1 cellular context compared by ENCODE assay signal in the genomic region with DNA sequence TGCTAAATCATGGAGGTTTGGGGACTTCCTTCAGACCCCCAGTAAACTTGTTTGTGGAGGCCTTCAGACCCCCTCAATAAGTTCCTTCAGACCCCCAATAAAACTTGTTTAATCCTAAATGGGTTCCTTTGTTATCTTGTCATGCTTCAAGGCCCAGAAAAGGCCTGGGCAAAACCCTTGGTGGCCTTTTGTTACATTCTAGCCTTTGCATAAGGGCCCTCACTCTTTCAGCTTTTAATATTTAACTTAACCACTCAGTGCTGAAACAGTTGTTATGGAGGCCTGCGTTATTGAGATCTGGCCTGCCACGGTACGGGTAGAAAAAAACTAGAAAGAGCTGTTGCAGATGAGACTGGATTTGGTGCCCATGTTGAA.
TF ChIP-seq lines count a peak whose summit lies in the region.

No MANE protein-coding gene starts in this region.

TF ChIP-seq in HepG2, 621 proteins besides CTCF, POLR2A, EP300 and RAD21 (continues in another document):
- TF ChIP-seq EZH2 (conservative IDR thresholded peaks at IDR 0.05; ENCODE audit: low read depth, low read length) = no peak
- no peak for TF ChIP-seq IRX3 (CRISPR knock-in tag; IDR thresholded peaks at IDR 0.05; ENCODE audit: borderline replicate concordance, low read depth)
- TF ChIP-seq YEATS4 (CRISPR knock-in tag; IDR thresholded peaks at IDR 0.05; ENCODE audit: borderline replicate concordance) = peak; percentile 3; the same call in 1 of the 2 replicates
- TF ChIP-seq ARID2 (CRISPR knock-in tag; IDR thresholded peaks at IDR 0.05; ENCODE audit: borderline replicate concordance) = peak; percentile 67; the same call in 1 of the 2 replicates
- TF ChIP-seq, protein P1, sequence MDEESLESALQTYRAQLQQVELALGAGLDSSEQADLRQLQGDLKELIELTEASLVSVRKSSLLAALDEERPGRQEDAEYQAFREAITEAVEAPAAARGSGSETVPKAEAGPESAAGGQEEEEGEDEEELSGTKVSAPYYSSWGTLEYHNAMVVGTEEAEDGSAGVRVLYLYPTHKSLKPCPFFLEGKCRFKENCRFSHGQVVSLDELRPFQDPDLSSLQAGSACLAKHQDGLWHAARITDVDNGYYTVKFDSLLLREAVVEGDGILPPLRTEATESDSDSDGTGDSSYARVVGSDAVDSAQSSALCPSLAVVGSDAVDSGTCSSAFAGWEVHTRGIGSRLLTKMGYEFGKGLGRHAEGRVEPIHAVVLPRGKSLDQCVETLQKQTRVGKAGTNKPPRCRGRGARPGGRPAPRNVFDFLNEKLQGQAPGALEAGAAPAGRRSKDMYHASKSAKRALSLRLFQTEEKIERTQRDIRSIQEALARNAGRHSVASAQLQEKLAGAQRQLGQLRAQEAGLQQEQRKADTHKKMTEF (CRISPR knock-in tag; IDR thresholded peaks at IDR 0.05) = no peak
- TF ChIP-seq, protein P2, sequence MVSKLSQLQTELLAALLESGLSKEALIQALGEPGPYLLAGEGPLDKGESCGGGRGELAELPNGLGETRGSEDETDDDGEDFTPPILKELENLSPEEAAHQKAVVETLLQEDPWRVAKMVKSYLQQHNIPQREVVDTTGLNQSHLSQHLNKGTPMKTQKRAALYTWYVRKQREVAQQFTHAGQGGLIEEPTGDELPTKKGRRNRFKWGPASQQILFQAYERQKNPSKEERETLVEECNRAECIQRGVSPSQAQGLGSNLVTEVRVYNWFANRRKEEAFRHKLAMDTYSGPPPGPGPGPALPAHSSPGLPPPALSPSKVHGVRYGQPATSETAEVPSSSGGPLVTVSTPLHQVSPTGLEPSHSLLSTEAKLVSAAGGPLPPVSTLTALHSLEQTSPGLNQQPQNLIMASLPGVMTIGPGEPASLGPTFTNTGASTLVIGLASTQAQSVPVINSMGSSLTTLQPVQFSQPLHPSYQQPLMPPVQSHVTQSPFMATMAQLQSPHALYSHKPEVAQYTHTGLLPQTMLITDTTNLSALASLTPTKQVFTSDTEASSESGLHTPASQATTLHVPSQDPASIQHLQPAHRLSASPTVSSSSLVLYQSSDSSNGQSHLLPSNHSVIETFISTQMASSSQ (IDR thresholded peaks at IDR 0.05; ENCODE audit: low read depth) = peak; percentile 73; the same call in 1 of the 2 replicates
- TF ChIP-seq, protein P2 (CRISPR knock-in tag; IDR thresholded peaks at IDR 0.05; ENCODE audit: borderline replicate concordance) = peak; percentile 77
- TF ChIP-seq TAF15 (IDR thresholded peaks at IDR 0.05; ENCODE audit: low read depth, low read length, poor library complexity, severe bottlenecking) = no peak
- TF ChIP-seq, protein P3, sequence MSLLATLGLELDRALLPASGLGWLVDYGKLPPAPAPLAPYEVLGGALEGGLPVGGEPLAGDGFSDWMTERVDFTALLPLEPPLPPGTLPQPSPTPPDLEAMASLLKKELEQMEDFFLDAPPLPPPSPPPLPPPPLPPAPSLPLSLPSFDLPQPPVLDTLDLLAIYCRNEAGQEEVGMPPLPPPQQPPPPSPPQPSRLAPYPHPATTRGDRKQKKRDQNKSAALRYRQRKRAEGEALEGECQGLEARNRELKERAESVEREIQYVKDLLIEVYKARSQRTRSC (CRISPR knock-in tag; IDR thresholded peaks at IDR 0.05; ENCODE audit: low read depth) = no peak
- TF ChIP-seq, protein P4, sequence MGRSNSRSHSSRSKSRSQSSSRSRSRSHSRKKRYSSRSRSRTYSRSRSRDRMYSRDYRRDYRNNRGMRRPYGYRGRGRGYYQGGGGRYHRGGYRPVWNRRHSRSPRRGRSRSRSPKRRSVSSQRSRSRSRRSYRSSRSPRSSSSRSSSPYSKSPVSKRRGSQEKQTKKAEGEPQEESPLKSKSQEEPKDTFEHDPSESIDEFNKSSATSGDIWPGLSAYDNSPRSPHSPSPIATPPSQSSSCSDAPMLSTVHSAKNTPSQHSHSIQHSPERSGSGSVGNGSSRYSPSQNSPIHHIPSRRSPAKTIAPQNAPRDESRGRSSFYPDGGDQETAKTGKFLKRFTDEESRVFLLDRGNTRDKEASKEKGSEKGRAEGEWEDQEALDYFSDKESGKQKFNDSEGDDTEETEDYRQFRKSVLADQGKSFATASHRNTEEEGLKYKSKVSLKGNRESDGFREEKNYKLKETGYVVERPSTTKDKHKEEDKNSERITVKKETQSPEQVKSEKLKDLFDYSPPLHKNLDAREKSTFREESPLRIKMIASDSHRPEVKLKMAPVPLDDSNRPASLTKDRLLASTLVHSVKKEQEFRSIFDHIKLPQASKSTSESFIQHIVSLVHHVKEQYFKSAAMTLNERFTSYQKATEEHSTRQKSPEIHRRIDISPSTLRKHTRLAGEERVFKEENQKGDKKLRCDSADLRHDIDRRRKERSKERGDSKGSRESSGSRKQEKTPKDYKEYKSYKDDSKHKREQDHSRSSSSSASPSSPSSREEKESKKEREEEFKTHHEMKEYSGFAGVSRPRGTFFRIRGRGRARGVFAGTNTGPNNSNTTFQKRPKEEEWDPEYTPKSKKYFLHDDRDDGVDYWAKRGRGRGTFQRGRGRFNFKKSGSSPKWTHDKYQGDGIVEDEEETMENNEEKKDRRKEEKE (IDR thresholded peaks at IDR 0.05) = no peak
- 0 out of 2 replicates have a peak, but pooled peaks have one; percentile 16 for TF ChIP-seq NR2F2 (IDR thresholded peaks at IDR 0.05; ENCODE audit: borderline replicate concordance, low read depth)
- TF ChIP-seq, protein P5, sequence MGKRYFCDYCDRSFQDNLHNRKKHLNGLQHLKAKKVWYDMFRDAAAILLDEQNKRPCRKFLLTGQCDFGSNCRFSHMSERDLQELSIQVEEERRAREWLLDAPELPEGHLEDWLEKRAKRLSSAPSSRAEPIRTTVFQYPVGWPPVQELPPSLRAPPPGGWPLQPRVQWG (CRISPR knock-in tag; IDR thresholded peaks at IDR 0.05; ENCODE audit: borderline replicate concordance, low read depth) = no peak
- TF ChIP-seq, protein P6, sequence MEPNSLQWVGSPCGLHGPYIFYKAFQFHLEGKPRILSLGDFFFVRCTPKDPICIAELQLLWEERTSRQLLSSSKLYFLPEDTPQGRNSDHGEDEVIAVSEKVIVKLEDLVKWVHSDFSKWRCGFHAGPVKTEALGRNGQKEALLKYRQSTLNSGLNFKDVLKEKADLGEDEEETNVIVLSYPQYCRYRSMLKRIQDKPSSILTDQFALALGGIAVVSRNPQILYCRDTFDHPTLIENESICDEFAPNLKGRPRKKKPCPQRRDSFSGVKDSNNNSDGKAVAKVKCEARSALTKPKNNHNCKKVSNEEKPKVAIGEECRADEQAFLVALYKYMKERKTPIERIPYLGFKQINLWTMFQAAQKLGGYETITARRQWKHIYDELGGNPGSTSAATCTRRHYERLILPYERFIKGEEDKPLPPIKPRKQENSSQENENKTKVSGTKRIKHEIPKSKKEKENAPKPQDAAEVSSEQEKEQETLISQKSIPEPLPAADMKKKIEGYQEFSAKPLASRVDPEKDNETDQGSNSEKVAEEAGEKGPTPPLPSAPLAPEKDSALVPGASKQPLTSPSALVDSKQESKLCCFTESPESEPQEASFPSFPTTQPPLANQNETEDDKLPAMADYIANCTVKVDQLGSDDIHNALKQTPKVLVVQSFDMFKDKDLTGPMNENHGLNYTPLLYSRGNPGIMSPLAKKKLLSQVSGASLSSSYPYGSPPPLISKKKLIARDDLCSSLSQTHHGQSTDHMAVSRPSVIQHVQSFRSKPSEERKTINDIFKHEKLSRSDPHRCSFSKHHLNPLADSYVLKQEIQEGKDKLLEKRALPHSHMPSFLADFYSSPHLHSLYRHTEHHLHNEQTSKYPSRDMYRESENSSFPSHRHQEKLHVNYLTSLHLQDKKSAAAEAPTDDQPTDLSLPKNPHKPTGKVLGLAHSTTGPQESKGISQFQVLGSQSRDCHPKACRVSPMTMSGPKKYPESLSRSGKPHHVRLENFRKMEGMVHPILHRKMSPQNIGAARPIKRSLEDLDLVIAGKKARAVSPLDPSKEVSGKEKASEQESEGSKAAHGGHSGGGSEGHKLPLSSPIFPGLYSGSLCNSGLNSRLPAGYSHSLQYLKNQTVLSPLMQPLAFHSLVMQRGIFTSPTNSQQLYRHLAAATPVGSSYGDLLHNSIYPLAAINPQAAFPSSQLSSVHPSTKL (CRISPR knock-in tag; IDR thresholded peaks at IDR 0.05) = 0 out of 2 replicates have a peak, but pooled peaks have one; percentile 7
- TF ChIP-seq THAP11 (CRISPR knock-in tag; IDR thresholded peaks at IDR 0.05) = 0 out of 2 replicates have a peak, but pooled peaks have one; percentile 23
- peak; percentile 43; the same call in 1 of the 2 replicates for TF ChIP-seq ZNF615 (CRISPR knock-in tag; IDR thresholded peaks at IDR 0.05; ENCODE audit: borderline replicate concordance)
- TF ChIP-seq ZNF644 (CRISPR knock-in tag; IDR thresholded peaks at IDR 0.05; ENCODE audit: low read depth) = peak; percentile 79
- TF ChIP-seq ZFY (CRISPR knock-in tag; IDR thresholded peaks at IDR 0.05) = peak; percentile 70
- no peak for TF ChIP-seq ZBTB38 (CRISPR knock-in tag; IDR thresholded peaks at IDR 0.05)
- 0 out of 2 replicates have a peak, but pooled peaks have one; percentile 51 for TF ChIP-seq ZNF44 (CRISPR knock-in tag; IDR thresholded peaks at IDR 0.05)
- TF ChIP-seq HMG20B (CRISPR knock-in tag; conservative IDR thresholded peaks at IDR 0.05) = no peak
- no peak for TF ChIP-seq NFATC3 (CRISPR knock-in tag; IDR thresholded peaks at IDR 0.05)
- TF ChIP-seq ZNF749 (CRISPR knock-in tag; IDR thresholded peaks at IDR 0.05; ENCODE audit: borderline replicate concordance) = no peak
- TF ChIP-seq, protein P7, sequence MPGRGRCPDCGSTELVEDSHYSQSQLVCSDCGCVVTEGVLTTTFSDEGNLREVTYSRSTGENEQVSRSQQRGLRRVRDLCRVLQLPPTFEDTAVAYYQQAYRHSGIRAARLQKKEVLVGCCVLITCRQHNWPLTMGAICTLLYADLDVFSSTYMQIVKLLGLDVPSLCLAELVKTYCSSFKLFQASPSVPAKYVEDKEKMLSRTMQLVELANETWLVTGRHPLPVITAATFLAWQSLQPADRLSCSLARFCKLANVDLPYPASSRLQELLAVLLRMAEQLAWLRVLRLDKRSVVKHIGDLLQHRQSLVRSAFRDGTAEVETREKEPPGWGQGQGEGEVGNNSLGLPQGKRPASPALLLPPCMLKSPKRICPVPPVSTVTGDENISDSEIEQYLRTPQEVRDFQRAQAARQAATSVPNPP (CRISPR knock-in tag; IDR thresholded peaks at IDR 0.05) = 0 out of 2 replicates have a peak, but pooled peaks have one; percentile 20
- TF ChIP-seq ZNF121 (CRISPR knock-in tag; IDR thresholded peaks at IDR 0.05) = 0 out of 2 replicates have a peak, but pooled peaks have one; percentile 31
- TF ChIP-seq, protein P8, sequence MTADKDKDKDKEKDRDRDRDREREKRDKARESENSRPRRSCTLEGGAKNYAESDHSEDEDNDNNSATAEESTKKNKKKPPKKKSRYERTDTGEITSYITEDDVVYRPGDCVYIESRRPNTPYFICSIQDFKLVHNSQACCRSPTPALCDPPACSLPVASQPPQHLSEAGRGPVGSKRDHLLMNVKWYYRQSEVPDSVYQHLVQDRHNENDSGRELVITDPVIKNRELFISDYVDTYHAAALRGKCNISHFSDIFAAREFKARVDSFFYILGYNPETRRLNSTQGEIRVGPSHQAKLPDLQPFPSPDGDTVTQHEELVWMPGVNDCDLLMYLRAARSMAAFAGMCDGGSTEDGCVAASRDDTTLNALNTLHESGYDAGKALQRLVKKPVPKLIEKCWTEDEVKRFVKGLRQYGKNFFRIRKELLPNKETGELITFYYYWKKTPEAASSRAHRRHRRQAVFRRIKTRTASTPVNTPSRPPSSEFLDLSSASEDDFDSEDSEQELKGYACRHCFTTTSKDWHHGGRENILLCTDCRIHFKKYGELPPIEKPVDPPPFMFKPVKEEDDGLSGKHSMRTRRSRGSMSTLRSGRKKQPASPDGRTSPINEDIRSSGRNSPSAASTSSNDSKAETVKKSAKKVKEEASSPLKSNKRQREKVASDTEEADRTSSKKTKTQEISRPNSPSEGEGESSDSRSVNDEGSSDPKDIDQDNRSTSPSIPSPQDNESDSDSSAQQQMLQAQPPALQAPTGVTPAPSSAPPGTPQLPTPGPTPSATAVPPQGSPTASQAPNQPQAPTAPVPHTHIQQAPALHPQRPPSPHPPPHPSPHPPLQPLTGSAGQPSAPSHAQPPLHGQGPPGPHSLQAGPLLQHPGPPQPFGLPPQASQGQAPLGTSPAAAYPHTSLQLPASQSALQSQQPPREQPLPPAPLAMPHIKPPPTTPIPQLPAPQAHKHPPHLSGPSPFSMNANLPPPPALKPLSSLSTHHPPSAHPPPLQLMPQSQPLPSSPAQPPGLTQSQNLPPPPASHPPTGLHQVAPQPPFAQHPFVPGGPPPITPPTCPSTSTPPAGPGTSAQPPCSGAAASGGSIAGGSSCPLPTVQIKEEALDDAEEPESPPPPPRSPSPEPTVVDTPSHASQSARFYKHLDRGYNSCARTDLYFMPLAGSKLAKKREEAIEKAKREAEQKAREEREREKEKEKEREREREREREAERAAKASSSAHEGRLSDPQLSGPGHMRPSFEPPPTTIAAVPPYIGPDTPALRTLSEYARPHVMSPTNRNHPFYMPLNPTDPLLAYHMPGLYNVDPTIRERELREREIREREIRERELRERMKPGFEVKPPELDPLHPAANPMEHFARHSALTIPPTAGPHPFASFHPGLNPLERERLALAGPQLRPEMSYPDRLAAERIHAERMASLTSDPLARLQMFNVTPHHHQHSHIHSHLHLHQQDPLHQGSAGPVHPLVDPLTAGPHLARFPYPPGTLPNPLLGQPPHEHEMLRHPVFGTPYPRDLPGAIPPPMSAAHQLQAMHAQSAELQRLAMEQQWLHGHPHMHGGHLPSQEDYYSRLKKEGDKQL (CRISPR knock-in tag; IDR thresholded peaks at IDR 0.05; ENCODE audit: low read depth) = no peak
- TF ChIP-seq, protein P9, sequence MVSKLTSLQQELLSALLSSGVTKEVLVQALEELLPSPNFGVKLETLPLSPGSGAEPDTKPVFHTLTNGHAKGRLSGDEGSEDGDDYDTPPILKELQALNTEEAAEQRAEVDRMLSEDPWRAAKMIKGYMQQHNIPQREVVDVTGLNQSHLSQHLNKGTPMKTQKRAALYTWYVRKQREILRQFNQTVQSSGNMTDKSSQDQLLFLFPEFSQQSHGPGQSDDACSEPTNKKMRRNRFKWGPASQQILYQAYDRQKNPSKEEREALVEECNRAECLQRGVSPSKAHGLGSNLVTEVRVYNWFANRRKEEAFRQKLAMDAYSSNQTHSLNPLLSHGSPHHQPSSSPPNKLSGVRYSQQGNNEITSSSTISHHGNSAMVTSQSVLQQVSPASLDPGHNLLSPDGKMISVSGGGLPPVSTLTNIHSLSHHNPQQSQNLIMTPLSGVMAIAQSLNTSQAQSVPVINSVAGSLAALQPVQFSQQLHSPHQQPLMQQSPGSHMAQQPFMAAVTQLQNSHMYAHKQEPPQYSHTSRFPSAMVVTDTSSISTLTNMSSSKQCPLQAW (CRISPR knock-in tag; IDR thresholded peaks at IDR 0.05) = peak; percentile 92
- 0 out of 2 replicates have a peak, but pooled peaks have one; percentile 38 for TF ChIP-seq POGZ (CRISPR knock-in tag; IDR thresholded peaks at IDR 0.05)
- TF ChIP-seq CREM (IDR thresholded peaks at IDR 0.05) = peak; percentile 44
- TF ChIP-seq CREM (CRISPR knock-in tag; IDR thresholded peaks at IDR 0.05) = no peak
- peak; percentile 36; the same call in 1 of the 2 replicates for TF ChIP-seq SOX5 (CRISPR knock-in tag; IDR thresholded peaks at IDR 0.05; ENCODE audit: borderline replicate concordance)
- 0 out of 2 replicates have a peak, but pooled peaks have one; percentile 27 for TF ChIP-seq ZSCAN25 (CRISPR knock-in tag; IDR thresholded peaks at IDR 0.05)
